Comparison of ENCODE assay signal across 8 cellular contexts in the genomic region with DNA sequence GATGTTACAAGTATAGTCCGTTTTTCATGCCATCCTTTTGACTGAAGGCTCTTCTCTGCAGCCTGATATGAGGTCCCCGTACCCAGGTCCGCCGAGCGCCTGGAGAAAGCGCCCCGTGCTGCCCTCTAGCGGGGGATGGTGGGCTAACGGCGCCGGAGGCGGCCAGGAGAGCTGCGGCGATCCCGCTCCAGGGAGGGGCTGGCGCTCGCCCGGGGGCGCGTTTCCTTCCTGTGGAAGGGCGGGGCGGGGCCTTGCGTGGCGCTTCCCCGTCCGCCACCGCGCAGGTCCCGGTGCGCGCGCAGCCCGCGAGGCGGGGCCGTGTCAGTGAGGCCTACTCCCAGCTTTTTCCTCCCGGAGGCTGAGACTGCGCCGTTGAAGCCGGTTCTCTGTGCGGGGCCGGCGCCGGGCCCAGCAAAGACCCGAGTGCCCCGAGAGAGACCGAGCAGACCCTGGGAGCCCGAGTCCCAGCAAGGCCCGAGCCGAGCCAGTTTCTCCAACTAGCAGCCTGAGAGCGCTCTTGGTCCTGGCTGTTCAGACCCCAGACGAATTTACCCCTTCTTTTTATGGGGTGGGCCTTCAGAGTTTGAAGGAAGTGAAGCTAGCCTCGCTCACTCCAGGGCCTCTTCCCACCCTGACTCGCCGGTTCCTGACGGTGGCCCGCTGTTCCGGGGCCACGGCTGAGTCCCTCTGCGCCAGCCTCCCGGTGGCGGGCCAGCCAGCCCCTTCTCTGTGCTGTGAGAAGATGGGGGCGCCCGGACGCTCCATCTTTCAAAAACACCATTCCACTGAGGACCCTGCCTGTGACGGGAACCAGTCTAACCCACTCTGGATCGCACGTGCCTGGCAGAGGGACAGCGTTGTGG. TPM values are rescaled to one million over a fixed set of nuclear protein-coding genes. Genes with fewer than 3 reads are reported as not detected.
DNase-seq lines count a peak whose midpoint lies in the region; ATAC-seq and TF ChIP-seq lines count a peak whose summit lies in the region.

No MANE protein-coding gene starts in this region.

- no peaks in the 10 kb centered on the region for H3K27me3 Mint-ChIP-seq in activated T-cell treated with anti-CD3 and anti-CD28 coated beads, Interleukin-2, amount 50 U/mL, for 4 hours (ENCODE audit: low read depth)

- no peak for TF ChIP-seq EP300 in Ishikawa (IDR thresholded peaks at IDR 0.05; ENCODE audit: borderline replicate concordance)

- DNase-seq in DMS53 (lab: John Stamatoyannopoulos, UW) (peak; percentile 97), OCI-M2 (lab: John Stamatoyannopoulos, UW; ENCODE audit: unreplicated experiment) (peak; percentile 64)
- DNase-seq in activated T-cell treated with anti-CD3 and anti-CD28 coated beads, Interleukin-2, amount 50 U/mL, for 4 hours: peak; percentile 99
- peak; percentile 94 to 99 for DNase-seq in stimulated activated CD8-positive, alpha-beta memory T cell treated with anti-CD3 and anti-CD28 coated beads, Interleukin-7, amount 100 ng/mL, for 4 hours (ENCODE audit: low read depth in 2 of 2)

- TF ChIP-seq RAD21 in Ishikawa (IDR thresholded peaks at IDR 0.05; ENCODE audit: low read depth): peak; percentile 62

- H3K4me1 ChIP-seq in muscle layer of duodenum (ENCODE audit: control insufficient read depth in 1 of 2, insufficient read depth in 2 of 2, low read length in 2 of 2): peaks cover 3 to 15% of the 10 kb centered on the region in 2 donors

- peak overlapping the region; percentile 63 to 64 for H3K4me3 ChIP-seq in muscle layer of duodenum (ENCODE audit: low read depth in 1 of 2, low read length in 2 of 2)

- no peaks in the 10 kb centered on the region for H3K27me3 ChIP-seq in muscle layer of duodenum (ENCODE audit: low read depth, low read length)

- no peaks in the 10 kb centered on the region for H3K9me3 Mint-ChIP-seq in activated T-cell treated with anti-CD3 and anti-CD28 coated beads, Interleukin-2, amount 50 U/mL, for 4 hours

- peak overlapping the region; percentile 93 for H3K27ac ChIP-seq in muscle layer of duodenum (ENCODE audit: low read length)

- H3K4me3 Mint-ChIP-seq in activated T-cell treated with anti-CD3 and anti-CD28 coated beads, Interleukin-2, amount 50 U/mL, for 4 hours: peak overlapping the region; percentile 86

- peaks cover 0 to 3% of the 10 kb centered on the region in 2 donors for H3K9me3 ChIP-seq in muscle layer of duodenum (ENCODE audit: control insufficient read depth in 1 of 2, low read length in 2 of 2)

- H3K4me1 Mint-ChIP-seq in activated T-cell treated with anti-CD3 and anti-CD28 coated beads, Interleukin-2, amount 50 U/mL, for 4 hours (ENCODE audit: low read depth): peaks cover 22% of the 10 kb centered on the region

- peak; percentile 84 for ATAC-seq in GM21576 (IDR thresholded peaks at IDR 0.05; ENCODE audit: unreplicated experiment)
- peak; percentile 95 to 98 for ATAC-seq in activated T-cell treated with anti-CD3 and anti-CD28 coated beads, Interleukin-2, amount 50 U/mL, for 4 hours
- ATAC-seq in esophagus mucosa: peak; percentile 98

- peaks cover 23 to 31% of the 10 kb centered on the region in 2 donors for H3K36me3 ChIP-seq in muscle layer of duodenum (ENCODE audit: control insufficient read depth in 1 of 2, insufficient read depth in 2 of 2, low read length in 2 of 2)

- H3K36me3 Mint-ChIP-seq in activated T-cell treated with anti-CD3 and anti-CD28 coated beads, Interleukin-2, amount 50 U/mL, for 4 hours (ENCODE audit: insufficient read depth): peaks cover 24% of the 10 kb centered on the region

TF ChIP-seq in Ishikawa, 13 proteins besides CTCF, POLR2A, EP300 and RAD21:
- TF ChIP-seq FOXM1 (IDR thresholded peaks at IDR 0.05; ENCODE audit: borderline replicate concordance, low read depth) (no peak), NFIC (IDR thresholded peaks at IDR 0.05) (peak; percentile 31; the same call in 1 of the 2 replicates), CEBPB (IDR thresholded peaks at IDR 0.05) (no peak), TCF12 (IDR thresholded peaks at IDR 0.05; ENCODE audit: low read depth) (0 out of 2 replicates have a peak, but pooled peaks have one; percentile 30), TAF1 (IDR thresholded peaks at IDR 0.05; ENCODE audit: low read depth) (peak; percentile 91), EGR1 (IDR thresholded peaks at IDR 0.05) (no peak; the same call in 1 of the 2 replicates), ZBTB7A (IDR thresholded peaks at IDR 0.05; ENCODE audit: low read depth) (peak; percentile 69; the same call in 1 of the 2 replicates), TEAD4 (IDR thresholded peaks at IDR 0.05) (peak; percentile 37; the same call in 1 of the 2 replicates), YY1 (IDR thresholded peaks at IDR 0.05; ENCODE audit: low read depth) (peak; percentile 30; the same call in 1 of the 2 replicates), CREB1 (IDR thresholded peaks at IDR 0.05; ENCODE audit: low read depth) (no peak)
- TF ChIP-seq, protein P1, sequence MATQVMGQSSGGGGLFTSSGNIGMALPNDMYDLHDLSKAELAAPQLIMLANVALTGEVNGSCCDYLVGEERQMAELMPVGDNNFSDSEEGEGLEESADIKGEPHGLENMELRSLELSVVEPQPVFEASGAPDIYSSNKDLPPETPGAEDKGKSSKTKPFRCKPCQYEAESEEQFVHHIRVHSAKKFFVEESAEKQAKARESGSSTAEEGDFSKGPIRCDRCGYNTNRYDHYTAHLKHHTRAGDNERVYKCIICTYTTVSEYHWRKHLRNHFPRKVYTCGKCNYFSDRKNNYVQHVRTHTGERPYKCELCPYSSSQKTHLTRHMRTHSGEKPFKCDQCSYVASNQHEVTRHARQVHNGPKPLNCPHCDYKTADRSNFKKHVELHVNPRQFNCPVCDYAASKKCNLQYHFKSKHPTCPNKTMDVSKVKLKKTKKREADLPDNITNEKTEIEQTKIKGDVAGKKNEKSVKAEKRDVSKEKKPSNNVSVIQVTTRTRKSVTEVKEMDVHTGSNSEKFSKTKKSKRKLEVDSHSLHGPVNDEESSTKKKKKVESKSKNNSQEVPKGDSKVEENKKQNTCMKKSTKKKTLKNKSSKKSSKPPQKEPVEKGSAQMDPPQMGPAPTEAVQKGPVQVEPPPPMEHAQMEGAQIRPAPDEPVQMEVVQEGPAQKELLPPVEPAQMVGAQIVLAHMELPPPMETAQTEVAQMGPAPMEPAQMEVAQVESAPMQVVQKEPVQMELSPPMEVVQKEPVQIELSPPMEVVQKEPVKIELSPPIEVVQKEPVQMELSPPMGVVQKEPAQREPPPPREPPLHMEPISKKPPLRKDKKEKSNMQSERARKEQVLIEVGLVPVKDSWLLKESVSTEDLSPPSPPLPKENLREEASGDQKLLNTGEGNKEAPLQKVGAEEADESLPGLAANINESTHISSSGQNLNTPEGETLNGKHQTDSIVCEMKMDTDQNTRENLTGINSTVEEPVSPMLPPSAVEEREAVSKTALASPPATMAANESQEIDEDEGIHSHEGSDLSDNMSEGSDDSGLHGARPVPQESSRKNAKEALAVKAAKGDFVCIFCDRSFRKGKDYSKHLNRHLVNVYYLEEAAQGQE (IDR thresholded peaks at IDR 0.05; ENCODE audit: low read depth): no peak
- TF ChIP-seq, protein P2, sequence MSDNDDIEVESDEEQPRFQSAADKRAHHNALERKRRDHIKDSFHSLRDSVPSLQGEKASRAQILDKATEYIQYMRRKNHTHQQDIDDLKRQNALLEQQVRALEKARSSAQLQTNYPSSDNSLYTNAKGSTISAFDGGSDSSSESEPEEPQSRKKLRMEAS (IDR thresholded peaks at IDR 0.05): peak; percentile 24; the same call in 1 of the 2 replicates
- TF ChIP-seq, protein P3, sequence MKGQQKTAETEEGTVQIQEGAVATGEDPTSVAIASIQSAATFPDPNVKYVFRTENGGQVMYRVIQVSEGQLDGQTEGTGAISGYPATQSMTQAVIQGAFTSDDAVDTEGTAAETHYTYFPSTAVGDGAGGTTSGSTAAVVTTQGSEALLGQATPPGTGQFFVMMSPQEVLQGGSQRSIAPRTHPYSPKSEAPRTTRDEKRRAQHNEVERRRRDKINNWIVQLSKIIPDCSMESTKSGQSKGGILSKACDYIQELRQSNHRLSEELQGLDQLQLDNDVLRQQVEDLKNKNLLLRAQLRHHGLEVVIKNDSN (IDR thresholded peaks at IDR 0.05): no peak; the same call in 1 of the 2 replicates

RNA-seq across cellular contexts. Expression of a gene that starts 9.7 kb away (rescaled TPM):
- total RNA-seq in activated T-cell treated with anti-CD3 and anti-CD28 coated beads, Interleukin-2, amount 50 U/mL, for 4 hours: 10 to 100 TPM; 19.2 to 20.8 (median 20.8) TPM
- 12.1 TPM for total RNA-seq in esophagus mucosa

Comparison
In these comparisons a context has a peak if more than half of its experiments do, and no peak if none do; other contexts are left out.
1. Peak in every context shown above with its lines: DNase-seq, ATAC-seq, H3K4me3 ChIP-seq and H3K27ac ChIP-seq.